In genomic region chr11:126103150-126103549, GRCh38 we compare ENCODE assay signal across 15 cellular contexts.
"Had no signal": no experiment of that assay in that cellular context is flagged by ENCODE, and none has a peak within 500 bp of the region (broad histone marks: within the 10 kb centered on the region; RNA-seq: fewer than 3 reads in every experiment).

No MANE protein-coding gene starts in this region.

- H3K4me1 ChIP-seq: psoas muscle had no signal

- H3K36me3 ChIP-seq: adrenal gland, left lung, tibial artery, vagina had no signal

- H3K27ac ChIP-seq: adrenal gland, psoas muscle, tibial artery, vagina had no signal

- DNase-seq: activated CD4-positive, alpha-beta memory T cell treated with anti-CD3 and anti-CD28 coated beads, Interleukin-2, amount 10 ng/mL, durations not matched to agents 7 days and 5 days; activated CD4-positive, alpha-beta T cell treated with anti-CD3 and anti-CD28 coated beads for 4 hours; activated effector memory CD4-positive, alpha-beta T cell treated with Interleukin-2 at 50 U/mL for 16 hours; activated naive CD4-positive, alpha-beta T cell treated with anti-CD3 and anti-CD28 coated beads, Interleukin-2, amount 50 U/mL, for 16 hours; activated T-cell treated with anti-CD3 and anti-CD28 coated beads, Interleukin-2, amount 50 U/mL, for 24 hours; hippocampal formation; psoas muscle; stimulated activated CD4-positive, alpha-beta T cell treated with anti-CD3 and anti-CD28 coated beads, Interleukin-1b, Interleukin-23, amount 100 ng/mL, for 48 hours; T-helper 17 cell; tibial artery had no signal

- H3K9me3 ChIP-seq: adrenal gland, left lung, psoas muscle, tibial artery, vagina had no signal

- H3K4me3 ChIP-seq: adrenal gland, left lung, psoas muscle, tibial artery, vagina had no signal

- H3K27me3 ChIP-seq: adrenal gland, left lung, vagina had no signal

- ATAC-seq: natural killer cell treated with Interleukin-12 subunit alpha and Interleukin-12 subunit beta and Interleukin-15 and Interleukin-18, amount 100 ng/mL, for 72 hours; psoas muscle; T-helper 17 cell; WTC11 had no signal
